In the genomic region with DNA sequence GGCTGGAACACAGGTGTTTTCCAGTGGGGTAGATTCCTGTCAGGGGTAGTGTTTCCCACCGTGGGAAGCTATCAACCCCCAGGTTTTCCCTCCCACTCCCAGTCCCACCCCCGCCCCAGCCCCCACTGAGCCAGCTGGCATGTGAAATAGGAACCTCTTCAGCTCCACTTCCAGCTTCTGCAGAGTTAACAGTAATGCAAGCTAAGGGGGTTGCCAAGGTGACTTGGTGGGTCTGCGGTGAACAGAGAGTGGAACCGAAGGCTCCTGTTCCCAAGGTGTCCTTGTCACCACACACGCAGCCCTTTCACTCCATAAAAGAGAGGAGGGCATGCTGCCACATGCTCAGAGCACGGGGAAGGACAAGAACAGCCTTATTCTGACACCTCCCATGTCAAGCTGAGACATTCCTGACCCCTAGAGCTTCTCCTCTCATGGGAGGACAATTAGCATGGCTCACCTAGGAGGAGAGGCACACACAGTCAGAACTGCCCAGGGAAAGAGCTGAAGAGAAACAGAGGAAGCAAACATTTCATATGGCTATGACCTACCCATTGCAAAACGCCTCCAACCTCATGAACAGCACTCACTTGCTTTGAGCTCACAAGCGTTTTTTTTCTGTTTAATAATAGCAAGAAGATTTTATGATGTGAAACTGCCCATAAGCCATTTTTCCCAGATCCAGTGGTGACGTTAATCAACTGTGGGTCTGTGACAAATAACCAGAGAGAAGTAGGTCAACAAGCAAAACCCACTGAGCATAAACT, we compare ENCODE assay signal across 14 cellular contexts. TPM values are rescaled to one million over a fixed set of nuclear protein-coding genes. Genes with fewer than 3 reads are reported as not detected.
DNase-seq lines count a peak whose midpoint lies in the region; ATAC-seq and TF ChIP-seq lines count a peak whose summit lies in the region.
"Had no signal": no experiment of that assay in that cellular context is flagged by ENCODE, and none has a peak within 500 bp of the region (broad histone marks: within the 10 kb centered on the region; RNA-seq: fewer than 3 reads in every experiment).

No MANE protein-coding gene starts in this region.

- no peak overlapping the region for H3K4me3 ChIP-seq in left lung
- peak overlapping the region; percentile 30 for H3K4me3 ChIP-seq in thoracic aorta
- H3K4me3 ChIP-seq in vagina: no peak overlapping the region
- H3K4me3 ChIP-seq: neural progenitor cell, SJCRH30, stomach had no signal

- H3K27ac ChIP-seq in left lung (peak overlapping the region in 1 of 2 donors; percentile 28), thoracic aorta (no peak overlapping the region), vagina (no peak overlapping the region)
- H3K27ac ChIP-seq: neural progenitor cell, SJCRH30 had no signal

- H3K27me3 ChIP-seq in left lung (no peaks in the 10 kb centered on the region), thoracic aorta (replicated peaks; ENCODE audit: insufficient read depth) (no peaks in the 10 kb centered on the region), vagina (no peaks in the 10 kb centered on the region)
- H3K27me3 ChIP-seq: neural progenitor cell, SJCRH30, stomach had no signal

- H3K36me3 ChIP-seq in left lung (no peaks in the 10 kb centered on the region), thoracic aorta (no peaks in the 10 kb centered on the region), vagina (no peaks in the 10 kb centered on the region)
- H3K36me3 ChIP-seq: neural progenitor cell, SJCRH30, stomach had no signal

- H3K9me3 ChIP-seq in left lung: peaks cover 0 to 20% of the 10 kb centered on the region in 2 donors
- no peaks in the 10 kb centered on the region for H3K9me3 ChIP-seq in thoracic aorta
- H3K9me3 ChIP-seq in vagina: no peaks in the 10 kb centered on the region
- H3K9me3 ChIP-seq: SJCRH30 had no signal

- no peak for TF ChIP-seq POLR2A in vagina (IDR thresholded peaks at IDR 0.05)

- H3K4me1 ChIP-seq in left lung: peaks cover 0 to 13% of the 10 kb centered on the region in 2 donors
- no peaks in the 10 kb centered on the region for H3K4me1 ChIP-seq in thoracic aorta (ENCODE audit: control insufficient read depth in 1 of 2, low read depth in 2 of 2)
- peaks cover 10% of the 10 kb centered on the region for H3K4me1 ChIP-seq in vagina
- H3K4me1 ChIP-seq: neural progenitor cell had no signal

- intact Hi-C loops in left lung (cut with DNase I): no loop called here
- intact Hi-C loops in vagina (cut with DNase I): no loop called here

- TF ChIP-seq CTCF in left lung (IDR thresholded peaks at IDR 0.05) (no peak), thoracic aorta (IDR thresholded peaks at IDR 0.05) (no peak), vagina (IDR thresholded peaks at IDR 0.05) (no peak)

- DNase-seq in NCI-H82 (lab: John Stamatoyannopoulos, UW): peak; percentile 34
- DNase-seq in NCI-H82 treated with DMSO at 0.1 percent for 48 hours (lab: John Stamatoyannopoulos, UW; ENCODE audit: unreplicated experiment): no peak
- peak; percentile 54 for DNase-seq in SIG-M5 (lab: John Stamatoyannopoulos, UW)
- no peak for DNase-seq in left lung
- DNase-seq in thoracic aorta (ENCODE audit: low spot score): no peak
- no peak for DNase-seq in vagina (ENCODE audit: extremely low spot score in 2 of 2)
- no peak for DNase-seq in NCI-H1436 treated with DMSO at 0.1 percent for 48 hours (lab: John Stamatoyannopoulos, UW)
- DNase-seq: activated T-cell treated with anti-CD3 and anti-CD28 coated beads, Interleukin-2, amount 50 U/mL, for 72 hours; NCI-H1694 treated with DMSO at 0.1 percent for 48 hours; stimulated activated CD4-positive, alpha-beta T cell treated with anti-CD3 and anti-CD28 coated beads, Interleukin-2, amount 100 ng/mL, for 48 hours; stomach had no signal

- ATAC-seq in left lung: peak; percentile 78
- ATAC-seq in thoracic aorta (ENCODE audit: insufficient number of reproducible peaks, low FRiP score, low read depth): no peak
- ATAC-seq in GM19324 (IDR thresholded peaks at IDR 0.05; ENCODE audit: low FRiP score, unreplicated experiment): no peak
- ATAC-seq: activated T-cell treated with anti-CD3 and anti-CD28 coated beads, Interleukin-2, amount 50 U/mL, for 72 hours had no signal

RNA-seq across cellular contexts. Expression of a gene that starts 39.8 kb away (rescaled TPM):
- total RNA-seq in left lung (10 to 100 TPM; 11.7 to 22.1 TPM), thoracic aorta (10 to 100 TPM; 47.4 to 62.0 TPM), vagina (72.2 TPM)

Comparison
In these comparisons a context has a peak if more than half of its experiments do, and no peak if none do; other contexts are left out.
1. DNase-seq: peak in NCI-H82 (single experiment) and SIG-M5 (single experiment); none in NCI-H82 treated with DMSO at 0.1 percent for 48 hours (single experiment), left lung (0 of 2), thoracic aorta (single experiment), vagina (0 of 2) and NCI-H1436 treated with DMSO at 0.1 percent for 48 hours (single experiment).